8 cellular contexts compared by ENCODE assay signal in genomic region chr2:675982-676646, GRCh38. TPM values are rescaled to one million over a fixed set of nuclear protein-coding genes. Genes with fewer than 3 reads are reported as not detected.
DNase-seq lines count a peak whose midpoint lies in the region; ATAC-seq and TF ChIP-seq lines count a peak whose summit lies in the region.

No MANE protein-coding gene starts in this region.

- H3K36me3 ChIP-seq in neural cell (ENCODE audit: insufficient read depth, low read length), result no peaks in the 10 kb centered on the region

- H4K20me1 ChIP-seq in neural cell (ENCODE audit: insufficient read depth), result no peaks in the 10 kb centered on the region

- H3K4me2 ChIP-seq in neural cell (ENCODE audit: low read length), result peak overlapping the region; percentile 82

- H3K9ac ChIP-seq in neural cell (ENCODE audit: low read length), result peak overlapping the region; percentile 97

- peak overlapping the region; percentile 90 for H3K4me3 Mint-ChIP-seq in activated CD4-positive, alpha-beta memory T cell treated with anti-CD3 and anti-CD28 coated beads, Interleukin-2, amount 10 ng/mL, durations not matched to agents 7 days and 5 days

- POLR2A ChIA-PET in activated CD4-positive, alpha-beta memory T cell treated with anti-CD3 and anti-CD28 coated beads, Interleukin-2, amount 10 ng/mL, durations not matched to agents 7 days and 5 days (lab: Charles Lee), result interaction anchor here (1.1 to 1.4 kb wide), 2 partner anchors 9 to 876 kb away, joined by 3 read pairs; no protein-coding TSS in a partner anchor

- H3K27ac ChIP-seq in neural cell (ENCODE audit: low read length), result peak overlapping the region; percentile 68

- H3K9me3 Mint-ChIP-seq in activated CD4-positive, alpha-beta memory T cell treated with anti-CD3 and anti-CD28 coated beads, Interleukin-2, amount 10 ng/mL, durations not matched to agents 7 days and 5 days, result no peaks in the 10 kb centered on the region

- peak; percentile 32 for TF ChIP-seq CTCF in fibroblast of pulmonary artery (IDR thresholded peaks at IDR 0.05; ENCODE audit: low read length, missing control alignments)
- peak; percentile 75 for TF ChIP-seq CTCF in neural cell (IDR thresholded peaks at IDR 0.05; ENCODE audit: poor library complexity, severe bottlenecking)

- no peak for TF ChIP-seq EP300 in neural cell (conservative IDR thresholded peaks at IDR 0.05; ENCODE audit: poor library complexity, severe bottlenecking)

- H3F3A ChIP-seq in neural cell (ENCODE audit: insufficient read depth, low read length, poor library complexity, severe bottlenecking), result no peaks in the 10 kb centered on the region

- no peaks in the 10 kb centered on the region for H3K9me2 ChIP-seq in neural cell (ENCODE audit: insufficient read depth, low read length)

- peak; percentile 18 for DNase-seq in stimulated activated CD4-positive, alpha-beta T cell treated with anti-CD3 and anti-CD28 coated beads, Interleukin-12 subunit alpha, Interleukin-12 subunit beta, amount 100 ng/mL, for 4 hours
- no peak for DNase-seq in stimulated activated CD4-positive, alpha-beta T cell treated with anti-CD3 and anti-CD28 coated beads, Interleukin-15, amount 100 ng/mL, for 24 hours
- DNase-seq in NCI-H187 (lab: John Stamatoyannopoulos, UW), result peak; percentile 79 to 88
- DNase-seq in activated CD4-positive, alpha-beta memory T cell treated with anti-CD3 and anti-CD28 coated beads, Interleukin-2, amount 10 ng/mL, durations not matched to agents 7 days and 5 days, result peak; percentile 50
- DNase-seq in fibroblast of pulmonary artery (ENCODE audit: low read depth), result peak; percentile 88
- DNase-seq in NK-92 treated with Interleukin-12 subunit alpha and Interleukin-12 subunit beta, amount 100 ng/mL, for 24 hours (lab: John Stamatoyannopoulos, UW), result no peak

- H3K4me3 ChIP-seq in fibroblast of pulmonary artery (replicated peaks; ENCODE audit: low read depth, low read length), result peak overlapping the region; percentile 70
- H3K4me3 ChIP-seq in neural cell (ENCODE audit: low read length), result peak overlapping the region; percentile 84

- H3K27me3 ChIP-seq in neural cell (ENCODE audit: insufficient read depth, low read depth, low read length), result no peaks in the 10 kb centered on the region

- CTCF ChIA-PET in activated CD4-positive, alpha-beta memory T cell treated with anti-CD3 and anti-CD28 coated beads, Interleukin-2, amount 10 ng/mL, durations not matched to agents 7 days and 5 days (lab: Charles Lee), result interaction anchor here (1.2 to 1.9 kb wide), 2 partner anchors 9 to 38 kb away, joined by 5 to 8 read pairs; no protein-coding TSS in a partner anchor

- peak; percentile 84 for TF ChIP-seq RAD21 in neural cell (conservative IDR thresholded peaks at IDR 0.05)

- no peaks in the 10 kb centered on the region for H3K79me2 ChIP-seq in neural cell (replicated peaks; ENCODE audit: insufficient read depth, low read length)

- no peaks in the 10 kb centered on the region for H3K9me3 ChIP-seq in neural cell (ENCODE audit: low read length)

- H2AFZ ChIP-seq in neural cell (ENCODE audit: low read depth, low read length), result peak overlapping the region; percentile 80

- peak; percentile 25 for ATAC-seq in HG02798 (IDR thresholded peaks at IDR 0.05; ENCODE audit: poor library complexity, unreplicated experiment)

- H3K36me3 Mint-ChIP-seq in activated CD4-positive, alpha-beta memory T cell treated with anti-CD3 and anti-CD28 coated beads, Interleukin-2, amount 10 ng/mL, durations not matched to agents 7 days and 5 days (ENCODE audit: low read depth), result peaks cover 25% of the 10 kb centered on the region

- peaks cover 46% of the 10 kb centered on the region for H3K4me1 Mint-ChIP-seq in activated CD4-positive, alpha-beta memory T cell treated with anti-CD3 and anti-CD28 coated beads, Interleukin-2, amount 10 ng/mL, durations not matched to agents 7 days and 5 days

- H3K27ac Mint-ChIP-seq in activated CD4-positive, alpha-beta memory T cell treated with anti-CD3 and anti-CD28 coated beads, Interleukin-2, amount 10 ng/mL, durations not matched to agents 7 days and 5 days, result peak overlapping the region; percentile 72

- no peaks in the 10 kb centered on the region for H3K27me3 Mint-ChIP-seq in activated CD4-positive, alpha-beta memory T cell treated with anti-CD3 and anti-CD28 coated beads, Interleukin-2, amount 10 ng/mL, durations not matched to agents 7 days and 5 days

TF ChIP-seq in neural cell, 6 proteins besides CTCF, POLR2A, EP300 and RAD21:
- TF ChIP-seq REST (IDR thresholded peaks at IDR 0.05; ENCODE audit: borderline replicate concordance), result no peak
- peak; percentile 90 for TF ChIP-seq MXI1 (conservative IDR thresholded peaks at IDR 0.05; ENCODE audit: poor library complexity, severe bottlenecking)
- TF ChIP-seq EZH2 (IDR thresholded peaks at IDR 0.05; ENCODE audit: borderline replicate concordance, insufficient read depth, low read length, poor library complexity, severe bottlenecking), result no peak
- TF ChIP-seq SMC3 (conservative IDR thresholded peaks at IDR 0.05; ENCODE audit: poor library complexity), result peak; percentile 81

RNA-seq across cellular contexts. Expression of gene TMEM18, which starts 1.1 kb away (rescaled TPM):
- 10 to 100 TPM; 26.3 to 28.3 TPM for total RNA-seq in activated CD4-positive, alpha-beta memory T cell treated with anti-CD3 and anti-CD28 coated beads, Interleukin-2, amount 10 ng/mL, durations not matched to agents 7 days and 5 days
- 49.3 and 58.6 TPM in 2 replicates for polyA plus RNA-seq in neural cell
- polyA minus RNA-seq in neural cell, result 26.1 and 30.2 TPM in 2 replicates

Comparison
In these comparisons a context has a peak if more than half of its experiments do, and no peak if none do; other contexts are left out.
1. DNase-seq: peak in stimulated activated CD4-positive, alpha-beta T cell treated with anti-CD3 and anti-CD28 coated beads, Interleukin-12 subunit alpha, Interleukin-12 subunit beta, amount 100 ng/mL, for 4 hours (single experiment), NCI-H187 (2 of 2), activated CD4-positive, alpha-beta memory T cell treated with anti-CD3 and anti-CD28 coated beads, Interleukin-2, amount 10 ng/mL, durations not matched to agents 7 days and 5 days (single experiment) and fibroblast of pulmonary artery (single experiment); none in stimulated activated CD4-positive, alpha-beta T cell treated with anti-CD3 and anti-CD28 coated beads, Interleukin-15, amount 100 ng/mL, for 24 hours (single experiment) and NK-92 treated with Interleukin-12 subunit alpha and Interleukin-12 subunit beta, amount 100 ng/mL, for 24 hours (single experiment).